In genomic region chr15:78928616-78929093, GRCh38 we compare ENCODE assay signal across 18 cellular contexts. TPM values are rescaled to one million over a fixed set of nuclear protein-coding genes. Genes with fewer than 3 reads are reported as not detected.
DNase-seq lines count a peak whose midpoint lies in the region; ATAC-seq and TF ChIP-seq lines count a peak whose summit lies in the region.
"Had no signal": no experiment of that assay in that cellular context is flagged by ENCODE, and none has a peak within 500 bp of the region (broad histone marks: within the 10 kb centered on the region; RNA-seq: fewer than 3 reads in every experiment).

No MANE protein-coding gene starts in this region.

- no peak for ATAC-seq in activated B cell treated with CpG ODN at 0.5 μM for 24 hours (ENCODE audit: low read depth)
- no peak for ATAC-seq in naive B cell (ENCODE audit: low read depth in 2 of 2)
- no peak for ATAC-seq in HG02970 (IDR thresholded peaks at IDR 0.05; ENCODE audit: low FRiP score, unreplicated experiment)

- peaks cover 6% of the 10 kb centered on the region for H3K4me1 Mint-ChIP-seq in activated naive CD4-positive, alpha-beta T cell treated with anti-CD3 and anti-CD28 coated beads, Interleukin-2, amount 10 ng/mL, durations not matched to agents 7 days and 5 days
- peaks cover 10% of the 10 kb centered on the region for H3K4me1 Mint-ChIP-seq in activated B cell treated with CpG ODN at 0.5 μM for 24 hours
- peaks cover 7 to 24% (median 16%) of the 10 kb centered on the region in 3 donors for H3K4me1 Mint-ChIP-seq in naive B cell

- POLR2A ChIA-PET in activated B cell treated with CpG ODN at 0.5 μM for 24 hours (lab: Charles Lee) (interaction anchor here (0.7 to 1.2 kb wide), 2 partner anchors 76 to 100 kb away, joined by 5 to 11 read pairs; no protein-coding TSS in a partner anchor), SK-N-SH (lab: Yijun Ruan, JAX) (no interaction called here)

- peaks cover 3% of the 10 kb centered on the region; the same call in 1 of the 2 replicates for H4K20me1 ChIP-seq in SK-N-SH (ENCODE audit: insufficient read depth)

- peaks cover 1 to 16% of the 10 kb centered on the region in 2 experiments for H3K36me3 ChIP-seq in SK-N-SH (replicated peaks in 1 of 2; ENCODE audit: control insufficient read depth in 1 of 2, insufficient read depth in 2 of 2, low read length in 1 of 2)

- TF ChIP-seq RAD21 in SK-N-SH (IDR thresholded peaks at IDR 0.05; ENCODE audit: low read length) = no peak

- no peaks in the 10 kb centered on the region for H3K9me3 Mint-ChIP-seq in activated naive CD4-positive, alpha-beta T cell treated with anti-CD3 and anti-CD28 coated beads, Interleukin-2, amount 10 ng/mL, durations not matched to agents 7 days and 5 days
- H3K9me3 Mint-ChIP-seq in activated B cell treated with CpG ODN at 0.5 μM for 24 hours (no peaks in the 10 kb centered on the region), naive B cell (no peaks in the 10 kb centered on the region)

- no peak overlapping the region for H3K4me2 ChIP-seq in SK-N-SH
- H3K4me2 ChIP-seq: BLaER1 had no signal

- peaks cover 8 to 27% of the 10 kb centered on the region in 2 experiments; a peak in 3 of 4 replicates for H3K4me1 ChIP-seq in SK-N-SH (ENCODE audit: control insufficient read depth in 1 of 2, insufficient read depth in 2 of 2, low read depth in 1 of 2, low read length in 1 of 2)

- CTCF ChIA-PET in activated naive CD4-positive, alpha-beta T cell treated with anti-CD3 and anti-CD28 coated beads, Interleukin-2, amount 10 ng/mL, durations not matched to agents 7 days and 5 days (lab: Charles Lee) = interaction anchor here (1.3 kb wide), 1 partner anchor 78 kb away, joined by 5 read pairs; no protein-coding TSS in a partner anchor
- CTCF ChIA-PET in activated B cell treated with CpG ODN at 0.5 μM for 24 hours (lab: Charles Lee) = no interaction called here
- CTCF ChIA-PET in SK-N-SH (lab: Yijun Ruan, JAX) = interaction anchor here (0.8 kb wide), 1 partner anchor 16 kb away, joined by 3 read pairs; no protein-coding TSS in a partner anchor

- no peak overlapping the region for H3K4me3 ChIP-seq in SK-N-SH (ENCODE audit: low read depth in 2 of 2, low read length in 1 of 2)
- H3K4me3 ChIP-seq: BLaER1, SJSA1 had no signal

- no peak overlapping the region for H2AFZ ChIP-seq in SK-N-SH (ENCODE audit: low read depth)

- no peaks in the 10 kb centered on the region for H3K79me2 ChIP-seq in SK-N-SH (ENCODE audit: insufficient read depth)

- TF ChIP-seq EP300 in SK-N-SH (IDR thresholded peaks at IDR 0.05; ENCODE audit: borderline replicate concordance in 1 of 2, low read depth in 1 of 2, low read length in 1 of 2) = no peak

- DNase-seq in activated naive CD4-positive, alpha-beta T cell treated with anti-CD3 and anti-CD28 coated beads, Interleukin-2, amount 10 ng/mL, durations not matched to agents 7 days and 5 days = peak; percentile 14
- no peak for DNase-seq in activated naive CD4-positive, alpha-beta T cell treated with anti-CD3 and anti-CD28 coated beads, Interleukin-2, amount 50 U/mL, for 16 hours
- no peak for DNase-seq in activated B cell treated with CpG ODN at 0.5 μM for 24 hours
- no peak for DNase-seq in naive B cell
- no peak for DNase-seq in SK-N-SH
- no peak for DNase-seq in HK-2 (ENCODE audit: unreplicated experiment)
- no peak for DNase-seq in globus pallidus (ENCODE audit: low spot score)
- DNase-seq: DMS153, EL, MV-4-11, NCI-H1417, NCI-H2029 treated with DMSO at 0.1 percent for 48 hours, NCI-H510A, NCI-H774 had no signal

- intact Hi-C loops in activated B cell treated with CpG ODN at 0.5 μM for 24 hours (cut with micrococcal nuclease) = no loop called here

- H3F3A ChIP-seq in SK-N-SH (replicated peaks; ENCODE audit: insufficient read depth) = no peaks in the 10 kb centered on the region

- H3K4me3 Mint-ChIP-seq in activated naive CD4-positive, alpha-beta T cell treated with anti-CD3 and anti-CD28 coated beads, Interleukin-2, amount 10 ng/mL, durations not matched to agents 7 days and 5 days = no peak overlapping the region
- H3K4me3 Mint-ChIP-seq in activated B cell treated with CpG ODN at 0.5 μM for 24 hours = no peak overlapping the region
- H3K4me3 Mint-ChIP-seq in naive B cell = no peak overlapping the region

- H3K27ac Mint-ChIP-seq in activated naive CD4-positive, alpha-beta T cell treated with anti-CD3 and anti-CD28 coated beads, Interleukin-2, amount 10 ng/mL, durations not matched to agents 7 days and 5 days = no peak overlapping the region
- H3K27ac Mint-ChIP-seq in activated B cell treated with CpG ODN at 0.5 μM for 24 hours = peak overlapping the region; percentile 35
- H3K27ac Mint-ChIP-seq in naive B cell = peak overlapping the region in 4 of 6 donors; percentile 62 to 96 (median 64)

- no peaks in the 10 kb centered on the region for H3K27me3 Mint-ChIP-seq in activated naive CD4-positive, alpha-beta T cell treated with anti-CD3 and anti-CD28 coated beads, Interleukin-2, amount 10 ng/mL, durations not matched to agents 7 days and 5 days
- no peaks in the 10 kb centered on the region for H3K27me3 Mint-ChIP-seq in activated B cell treated with CpG ODN at 0.5 μM for 24 hours
- H3K27me3 Mint-ChIP-seq in naive B cell = no peaks in the 10 kb centered on the region

- no peak overlapping the region for H3K9ac ChIP-seq in SK-N-SH

- WGBS in SK-N-SH (ENCODE audit: low lambda C conversion rate) = 91% methylated on average over 14 of the region's 14 CpGs

- no peaks in the 10 kb centered on the region for H3K9me2 ChIP-seq in SK-N-SH

- H3K36me3 Mint-ChIP-seq in activated naive CD4-positive, alpha-beta T cell treated with anti-CD3 and anti-CD28 coated beads, Interleukin-2, amount 10 ng/mL, durations not matched to agents 7 days and 5 days = peaks cover 39% of the 10 kb centered on the region
- H3K36me3 Mint-ChIP-seq in activated B cell treated with CpG ODN at 0.5 μM for 24 hours (ENCODE audit: low read depth) (peaks cover 99% of the 10 kb centered on the region), naive B cell (peaks cover 0 to 46% of the 10 kb centered on the region in 2 donors)

- no peak overlapping the region for H3K27ac ChIP-seq in SK-N-SH (ENCODE audit: low read depth in 2 of 2, low read length in 1 of 2)
- H3K27ac ChIP-seq: BLaER1, HL-60, SJSA1 had no signal

- no peak for TF ChIP-seq CTCF in activated B cell treated with CpG ODN at 0.5 μM for 24 hours (IDR thresholded peaks at IDR 0.05)
- TF ChIP-seq CTCF in SK-N-SH (IDR thresholded peaks at IDR 0.05) = no peak

- H3K27me3 ChIP-seq in SK-N-SH (ENCODE audit: insufficient read depth) = no peaks in the 10 kb centered on the region
- H3K27me3 ChIP-seq: BLaER1, SJSA1 had no signal

- H3K9me3 ChIP-seq in SK-N-SH = no peaks in the 10 kb centered on the region
- H3K9me3 ChIP-seq: BLaER1, SJSA1 had no signal

TF ChIP-seq in SK-N-SH, 30 proteins besides CTCF, POLR2A, EP300 and RAD21:
- TF ChIP-seq TCF12 (IDR thresholded peaks at IDR 0.05) (no peak), RCOR1 (IDR thresholded peaks at IDR 0.05; ENCODE audit: low read length) (no peak), ELF1 (IDR thresholded peaks at IDR 0.05) (no peak), RXRA (IDR thresholded peaks at IDR 0.05; ENCODE audit: borderline replicate concordance, low read depth) (no peak), USF1 (IDR thresholded peaks at IDR 0.05; ENCODE audit: borderline replicate concordance, low read depth) (no peak), NRF1 (IDR thresholded peaks at IDR 0.05; ENCODE audit: low read depth, low read length) (no peak), MAX (IDR thresholded peaks at IDR 0.05; ENCODE audit: low read depth) (no peak), CHD2 (IDR thresholded peaks at IDR 0.05; ENCODE audit: low read length, partially characterized antibody) (no peak), POLR2AphosphoS5 (IDR thresholded peaks at IDR 0.05; ENCODE audit: low read depth, low read length) (no peak), SIN3A (IDR thresholded peaks at IDR 0.05; ENCODE audit: borderline replicate concordance, low read depth, low read length) (no peak), TEAD4 (IDR thresholded peaks at IDR 0.05; ENCODE audit: borderline replicate concordance, insufficient read depth) (no peak), YY1 (IDR thresholded peaks at IDR 0.05; ENCODE audit: low read depth) (no peak)
- TF ChIP-seq, protein P1, sequence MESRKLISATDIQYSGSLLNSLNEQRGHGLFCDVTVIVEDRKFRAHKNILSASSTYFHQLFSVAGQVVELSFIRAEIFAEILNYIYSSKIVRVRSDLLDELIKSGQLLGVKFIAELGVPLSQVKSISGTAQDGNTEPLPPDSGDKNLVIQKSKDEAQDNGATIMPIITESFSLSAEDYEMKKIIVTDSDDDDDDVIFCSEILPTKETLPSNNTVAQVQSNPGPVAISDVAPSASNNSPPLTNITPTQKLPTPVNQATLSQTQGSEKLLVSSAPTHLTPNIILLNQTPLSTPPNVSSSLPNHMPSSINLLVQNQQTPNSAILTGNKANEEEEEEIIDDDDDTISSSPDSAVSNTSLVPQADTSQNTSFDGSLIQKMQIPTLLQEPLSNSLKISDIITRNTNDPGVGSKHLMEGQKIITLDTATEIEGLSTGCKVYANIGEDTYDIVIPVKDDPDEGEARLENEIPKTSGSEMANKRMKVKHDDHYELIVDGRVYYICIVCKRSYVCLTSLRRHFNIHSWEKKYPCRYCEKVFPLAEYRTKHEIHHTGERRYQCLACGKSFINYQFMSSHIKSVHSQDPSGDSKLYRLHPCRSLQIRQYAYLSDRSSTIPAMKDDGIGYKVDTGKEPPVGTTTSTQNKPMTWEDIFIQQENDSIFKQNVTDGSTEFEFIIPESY (IDR thresholded peaks at IDR 0.05; ENCODE audit: borderline replicate concordance, low read depth) = no peak

RNA-seq across cellular contexts. Expression of gene CTSH, which starts 16.2 kb away (rescaled TPM):
- total RNA-seq in activated B cell treated with CpG ODN at 0.5 μM for 24 hours = 721 and 762 TPM in 2 replicates
- 100 to 1,000 TPM; 260 to 480 (median 378) TPM for polyA plus RNA-seq in naive B cell (ENCODE audit: low read depth in 6 of 6)
- 22.7 and 23.0 TPM in 2 replicates for polyA plus RNA-seq in SK-N-SH (2012; rRNA removed)
- polyA plus RNA-seq in SK-N-SH (2012; cell fraction: cytosol; rRNA removed) = 18.4 and 19.0 TPM in 2 replicates
- 20.0 and 24.4 TPM in 2 replicates for polyA plus RNA-seq in SK-N-SH (2012; cell fraction: nucleus; rRNA removed)

RNA-seq across cellular contexts. Expression of gene MORF4L1, which starts 56.0 kb away (rescaled TPM):
- 271 and 287 TPM in 2 replicates for total RNA-seq in activated B cell treated with CpG ODN at 0.5 μM for 24 hours
- 100 to 1,000 TPM; 213 to 250 (median 243) TPM for polyA plus RNA-seq in naive B cell (ENCODE audit: low read depth in 6 of 6)
- polyA plus RNA-seq in SK-N-SH (2012; rRNA removed) = 163 and 174 TPM in 2 replicates
- polyA plus RNA-seq in SK-N-SH (2012; cell fraction: cytosol; rRNA removed) = 248 and 402 TPM in 2 replicates
- polyA plus RNA-seq in SK-N-SH (2012; cell fraction: nucleus; rRNA removed) = 56.0 and 94.9 TPM in 2 replicates

Comparison
In these comparisons a context has a peak if more than half of its experiments do, and no peak if none do; other contexts are left out.
1. RNA of gene CTSH, which starts 16.2 kb away (polyA plus RNA-seq): 260 to 480 TPM in naive B cell; 18.4 to 24.4 TPM in SK-N-SH; every median in the first group is over 10 times any median in the second.